1 cellular context compared by ENCODE assay signal in genomic region chr2:229921101-229921891, GRCh38.
A peak's percentile ranks its signal among the peaks of the same experiment; 100 is the strongest.
TF ChIP-seq lines count a peak whose summit lies in the region.

No MANE protein-coding gene starts in this region.

TF ChIP-seq in HepG2, 621 proteins besides CTCF, POLR2A, EP300 and RAD21 (continued from another document and continues in another):
- no peak for TF ChIP-seq ZNF512B (CRISPR knock-in tag; IDR thresholded peaks at IDR 0.05; ENCODE audit: borderline replicate concordance)
- no peak for TF ChIP-seq RARG (CRISPR knock-in tag; IDR thresholded peaks at IDR 0.05; ENCODE audit: low read depth)
- TF ChIP-seq ZBTB25 (CRISPR knock-in tag; IDR thresholded peaks at IDR 0.05): no peak; the same call in 1 of the 2 replicates
- no peak for TF ChIP-seq ZNF512 (CRISPR knock-in tag; IDR thresholded peaks at IDR 0.05)
- TF ChIP-seq SMARCC2 (IDR thresholded peaks at IDR 0.05): no peak
- 0 out of 2 replicates have a peak, but pooled peaks have one; percentile 31 for TF ChIP-seq MNT (IDR thresholded peaks at IDR 0.05)
- 0 out of 2 replicates have a peak, but pooled peaks have one; percentile 51 for TF ChIP-seq ZNF543 (CRISPR knock-in tag; IDR thresholded peaks at IDR 0.05)
- TF ChIP-seq PLSCR1 (CRISPR knock-in tag; IDR thresholded peaks at IDR 0.05; ENCODE audit: borderline replicate concordance): no peak
- TF ChIP-seq ZNF263 (CRISPR knock-in tag; IDR thresholded peaks at IDR 0.05): no peak
- TF ChIP-seq ZNF564 (CRISPR knock-in tag; IDR thresholded peaks at IDR 0.05): no peak; the same call in 1 of the 2 replicates
- TF ChIP-seq MIXL1 (CRISPR knock-in tag; IDR thresholded peaks at IDR 0.05): no peak
- TF ChIP-seq MAFK (conservative IDR thresholded peaks at IDR 0.05 in 1 of 2, IDR thresholded peaks at IDR 0.05 in 1 of 2; ENCODE audit: low read length in 2 of 2): no peak
- TF ChIP-seq CHD4 (IDR thresholded peaks at IDR 0.05; ENCODE audit: borderline replicate concordance, low read length): peak; percentile 74; the same call in 1 of the 2 replicates
- TF ChIP-seq NPAS2 (CRISPR knock-in tag; IDR thresholded peaks at IDR 0.05; ENCODE audit: borderline replicate concordance): no peak
- no peak for TF ChIP-seq ZNF576 (CRISPR knock-in tag; IDR thresholded peaks at IDR 0.05)
- no peak; the same call in 1 of the 2 replicates for TF ChIP-seq DMAP1 (CRISPR knock-in tag; IDR thresholded peaks at IDR 0.05)
- TF ChIP-seq NFAT5 (CRISPR knock-in tag; IDR thresholded peaks at IDR 0.05): no peak
- TF ChIP-seq USF2 (IDR thresholded peaks at IDR 0.05; ENCODE audit: low read depth, low read length): no peak
- no peak for TF ChIP-seq USF2 (CRISPR knock-in tag; IDR thresholded peaks at IDR 0.05; ENCODE audit: borderline replicate concordance)
- TF ChIP-seq IKZF1 (IDR thresholded peaks at IDR 0.05): no peak
- peak; percentile 19; the same call in 1 of the 2 replicates for TF ChIP-seq ZNF704 (CRISPR knock-in tag; IDR thresholded peaks at IDR 0.05; ENCODE audit: borderline replicate concordance)
- 0 out of 2 replicates have a peak, but pooled peaks have one; percentile 52 for TF ChIP-seq ZZZ3 (CRISPR knock-in tag; IDR thresholded peaks at IDR 0.05; ENCODE audit: borderline replicate concordance)
- TF ChIP-seq ZIK1 (CRISPR knock-in tag; IDR thresholded peaks at IDR 0.05; ENCODE audit: borderline replicate concordance, low read depth): no peak; the same call in 1 of the 2 replicates
- no peak for TF ChIP-seq GTF2F1 (IDR thresholded peaks at IDR 0.05; ENCODE audit: low read length)
- TF ChIP-seq MED8 (CRISPR knock-in tag; IDR thresholded peaks at IDR 0.05; ENCODE audit: insufficient replicate concordance): no peak
- TF ChIP-seq ZBTB26 (CRISPR knock-in tag; IDR thresholded peaks at IDR 0.05; ENCODE audit: borderline replicate concordance): no peak
- no peak for TF ChIP-seq KDM6A (CRISPR knock-in tag; IDR thresholded peaks at IDR 0.05; ENCODE audit: low read depth)
- peak; percentile 44; the same call in 1 of the 2 replicates for TF ChIP-seq HOXA3 (CRISPR knock-in tag; IDR thresholded peaks at IDR 0.05)
- 0 out of 2 replicates have a peak, but pooled peaks have one; percentile 49 for TF ChIP-seq ZNF800 (CRISPR knock-in tag; IDR thresholded peaks at IDR 0.05)
- TF ChIP-seq NFYB (CRISPR knock-in tag; IDR thresholded peaks at IDR 0.05): no peak
- TF ChIP-seq ZFX (CRISPR knock-in tag; IDR thresholded peaks at IDR 0.05; ENCODE audit: low read depth): peak; percentile 79
- no peak for TF ChIP-seq PRMT3 (CRISPR knock-in tag; IDR thresholded peaks at IDR 0.05; ENCODE audit: borderline replicate concordance, low read depth)
- TF ChIP-seq NR2C2 (CRISPR knock-in tag; IDR thresholded peaks at IDR 0.05; ENCODE audit: borderline replicate concordance): peak; percentile 65; the same call in 1 of the 2 replicates
- TF ChIP-seq HMG20B (CRISPR knock-in tag; conservative IDR thresholded peaks at IDR 0.05): no peak
- TF ChIP-seq RFX5 (IDR thresholded peaks at IDR 0.05; ENCODE audit: low read depth, low read length): no peak
- TF ChIP-seq NRL (CRISPR knock-in tag; IDR thresholded peaks at IDR 0.05; ENCODE audit: borderline replicate concordance): 0 out of 2 replicates have a peak, but pooled peaks have one; percentile 64
- no peak for TF ChIP-seq LBX2 (CRISPR knock-in tag; IDR thresholded peaks at IDR 0.05; ENCODE audit: borderline replicate concordance)
